In the genomic region with DNA sequence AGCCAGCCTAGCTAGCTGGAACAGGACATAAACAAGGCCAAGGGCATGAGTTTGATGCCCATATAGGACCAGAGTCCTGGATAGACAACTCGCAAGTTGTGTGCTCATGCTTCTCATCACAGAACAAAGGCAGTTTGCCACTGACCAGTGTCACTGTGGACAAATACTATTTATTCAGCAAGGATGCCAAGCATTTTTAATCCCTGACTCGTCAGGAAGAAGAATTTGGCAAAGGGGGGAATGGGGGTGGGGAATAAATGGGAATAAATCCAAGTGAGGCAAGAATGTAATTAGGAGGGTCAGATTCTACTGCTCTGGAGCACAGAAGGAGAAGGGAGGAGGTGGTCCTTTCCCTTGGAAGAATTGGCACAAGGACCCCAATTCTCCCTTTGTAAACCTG, we compare ENCODE assay signal across 2 cellular contexts.
TF ChIP-seq lines count a peak whose summit lies in the region.

No MANE protein-coding gene starts in this region.

TF ChIP-seq in HEK293, 187 proteins besides CTCF, POLR2A, EP300 and RAD21 (continued from another document):
- no peak for TF ChIP-seq ZNF280C (tag by site-specific recombination; IDR thresholded peaks at IDR 0.05)

TF ChIP-seq in WTC11, 78 proteins besides CTCF, POLR2A, EP300 and RAD21 (continued from another document):
- TF ChIP-seq AR (CRISPR knock-in tag; IDR thresholded peaks at IDR 0.05) (no peak), ZNF532 (CRISPR knock-in tag; IDR thresholded peaks at IDR 0.05; ENCODE audit: borderline replicate concordance) (no peak), TEAD1 (CRISPR knock-in tag; IDR thresholded peaks at IDR 0.05) (no peak), ESRRA (CRISPR knock-in tag; IDR thresholded peaks at IDR 0.05; ENCODE audit: borderline replicate concordance) (no peak), E2F4 (CRISPR knock-in tag; IDR thresholded peaks at IDR 0.05; ENCODE audit: borderline replicate concordance, low read depth) (no peak), NFE2L1 (CRISPR knock-in tag; IDR thresholded peaks at IDR 0.05) (no peak), ZNF423 (CRISPR knock-in tag; IDR thresholded peaks at IDR 0.05) (no peak), ZNF512 (CRISPR knock-in tag; IDR thresholded peaks at IDR 0.05; ENCODE audit: borderline replicate concordance) (no peak), TEAD4 (CRISPR knock-in tag; IDR thresholded peaks at IDR 0.05) (no peak), RELA (CRISPR knock-in tag; IDR thresholded peaks at IDR 0.05; ENCODE audit: borderline replicate concordance) (no peak), HMGA2 (CRISPR knock-in tag; IDR thresholded peaks at IDR 0.05) (no peak)
